Comparison of ENCODE assay signal across 8 cellular contexts in the genomic region with DNA sequence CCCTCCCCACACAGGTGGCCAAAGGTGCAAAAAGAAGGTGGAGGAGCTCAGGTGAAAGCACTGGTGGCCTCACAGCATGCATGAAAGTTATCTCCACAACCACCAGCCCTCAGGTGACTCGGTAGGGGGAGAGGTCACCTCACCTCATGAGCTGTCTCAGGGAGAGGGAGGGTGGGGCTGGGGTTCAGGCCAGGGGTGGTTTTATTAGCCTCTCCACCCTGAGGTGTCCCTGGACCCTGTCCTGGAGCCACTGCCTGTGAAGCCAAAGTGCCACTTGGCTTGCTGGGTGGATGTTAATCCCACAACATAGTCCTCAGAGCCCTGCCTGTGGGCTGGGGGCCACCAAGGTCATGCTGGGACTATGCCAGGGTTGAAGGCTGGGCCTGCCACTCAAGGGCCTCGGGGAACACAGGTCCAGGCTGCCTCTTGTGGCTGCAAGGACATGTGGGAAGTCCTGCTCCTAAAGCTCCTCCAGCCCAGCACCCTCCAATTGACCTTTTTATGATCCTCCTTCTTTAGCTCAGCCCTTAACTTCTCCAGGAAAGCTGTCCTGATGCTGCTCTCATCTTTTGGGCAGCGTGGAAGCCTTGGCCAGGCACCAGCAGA.
DNase-seq lines count a peak whose midpoint lies in the region; ATAC-seq, FAIRE-seq and TF ChIP-seq lines count a peak whose summit lies in the region.
"Not testable (repeated sequence)": the region's sequence is repeated elsewhere in the genome, so short reads cannot be mapped to it uniquely, and the experiment has no call there.

No MANE protein-coding gene starts in this region.

- DNase-seq in GM12892 (ENCODE audit: insufficient read length); HTR-8/SVneo (ENCODE audit: insufficient read length, low spot score); bronchial epithelial cell (ENCODE audit: low read depth); Right ventricle myocardium superior; left lung; mucosa of descending colon; upper lobe of right lung: not testable (repeated sequence)

- ATAC-seq in SK-N-SH treated with all-trans-retinoic acid at 6 μM for 48 hours (peak; percentile 48), Right ventricle myocardium superior (ENCODE audit: poor library complexity) (peak; percentile 19), left lung (peak; percentile 80), mucosa of descending colon (peak; percentile 85), upper lobe of right lung (peak; percentile 71)

- not testable (repeated sequence) for TF ChIP-seq CTCF in bronchial epithelial cell (IDR thresholded peaks at IDR 0.05; ENCODE audit: insufficient read depth, low read length, severe bottlenecking); left lung (IDR thresholded peaks at IDR 0.05); mucosa of descending colon (IDR thresholded peaks at IDR 0.05); upper lobe of right lung (IDR thresholded peaks at IDR 0.05)

- not testable (repeated sequence) for H3K36me3 ChIP-seq in bronchial epithelial cell (ENCODE audit: control insufficient read depth, insufficient read depth, low read length); left lung; mucosa of descending colon (ENCODE audit: low read depth); upper lobe of right lung

- intact Hi-C loops in Right ventricle myocardium superior (cut with DNase I); left lung (cut with DNase I); mucosa of descending colon (cut with DNase I, micrococcal nuclease); upper lobe of right lung (cut with DNase I): not testable (repeated sequence)

- TF ChIP-seq POLR2A in GM12892 (IDR thresholded peaks at IDR 0.05; ENCODE audit: low read depth, low read length): not testable (repeated sequence)

- not testable (repeated sequence) for H3K4me1 ChIP-seq in left lung; mucosa of descending colon (ENCODE audit: low read depth); upper lobe of right lung

- H3K27ac ChIP-seq in left lung, upper lobe of right lung: not testable (repeated sequence)

- not testable (repeated sequence) for H3K4me3 ChIP-seq in bronchial epithelial cell (ENCODE audit: low read depth, low read length); left lung; mucosa of descending colon; upper lobe of right lung

- not testable (repeated sequence) for H3K27me3 ChIP-seq in bronchial epithelial cell (ENCODE audit: control insufficient read depth, insufficient read depth, low read length); left lung; upper lobe of right lung

- not testable (repeated sequence) for H3K9me3 ChIP-seq in left lung, mucosa of descending colon, upper lobe of right lung

- peak; percentile 86 for FAIRE-seq in GM12892 (lab: Jason Lieb, UNC)
- peak; percentile 97 for FAIRE-seq in HTR-8/SVneo (lab: Jason Lieb, UNC)
- FAIRE-seq in bronchial epithelial cell (lab: Jason Lieb, UNC): peak; percentile 98

Comparison
In these comparisons a context has a peak if more than half of its experiments do, and no peak if none do; other contexts are left out.
1. ATAC-seq: peak in every context shown above with its lines; median percentile 85 in mucosa of descending colon; 80 in left lung; 71 in upper lobe of right lung; 48 in SK-N-SH treated with all-trans-retinoic acid at 6 μM for 48 hours; 19 in Right ventricle myocardium superior.